Comparison of ENCODE assay signal across 22 cellular contexts in genomic region chr19:7669641-7670040, GRCh38. TPM values are rescaled to one million over a fixed set of nuclear protein-coding genes. Genes with fewer than 3 reads are reported as not detected.
DNase-seq lines count a peak whose midpoint lies in the region; ATAC-seq and TF ChIP-seq lines count a peak whose summit lies in the region.
"Had no signal": no experiment of that assay in that cellular context is flagged by ENCODE, and none has a peak within 500 bp of the region (broad histone marks: within the 10 kb centered on the region; RNA-seq: fewer than 3 reads in every experiment).

No MANE protein-coding gene starts in this region.

- POLR2A ChIA-PET in activated CD8-positive, alpha-beta T cell treated with anti-CD3 and anti-CD28 coated beads, Interleukin-2, amount 10 ng/mL, durations not matched to agents 7 days and 5 days (lab: Charles Lee), result interaction anchor here (0.6 to 1.6 kb wide), 4 partner anchors 9 to 499 kb away, joined by 3 to 5 read pairs (median 3); partner anchors contain the start of gene STXBP2

- TF ChIP-seq CTCF in cardiac muscle cell (IDR thresholded peaks at IDR 0.05; ENCODE audit: low read depth, low read length), result no peak

- no peaks in the 10 kb centered on the region for H3K4me1 ChIP-seq in cardiac muscle cell (ENCODE audit: low read depth)
- H3K4me1 ChIP-seq in iPS-15b (ENCODE audit: control insufficient read depth, insufficient read depth, low read length), result peaks cover 2% of the 10 kb centered on the region
- H3K4me1 ChIP-seq: body of pancreas, parathyroid adenoma had no signal

- H3K27ac Mint-ChIP-seq in activated CD8-positive, alpha-beta T cell treated with anti-CD3 and anti-CD28 coated beads, Interleukin-2, amount 10 ng/mL, durations not matched to agents 7 days and 5 days, result peak overlapping the region; percentile 68
- no peak overlapping the region for H3K27ac Mint-ChIP-seq in natural killer cell treated with Interleukin-12 subunit alpha and Interleukin-12 subunit beta and Interleukin-15 and Interleukin-18, amount 100 ng/mL, for 72 hours
- H3K27ac Mint-ChIP-seq: effector memory CD8-positive, alpha-beta T cell had no signal

- peaks cover 21% of the 10 kb centered on the region for H3K27me3 Mint-ChIP-seq in activated CD8-positive, alpha-beta T cell treated with anti-CD3 and anti-CD28 coated beads, Interleukin-2, amount 10 ng/mL, durations not matched to agents 7 days and 5 days (ENCODE audit: low read depth)
- peaks cover 14 to 26% of the 10 kb centered on the region in 2 donors for H3K27me3 Mint-ChIP-seq in natural killer cell treated with Interleukin-12 subunit alpha and Interleukin-12 subunit beta and Interleukin-15 and Interleukin-18, amount 100 ng/mL, for 72 hours

- intact Hi-C loops in Right ventricle myocardium inferior (cut with DNase I), result no loop called here

- DNase-seq in cardiac muscle cell (ENCODE audit: low read depth in 1 of 2, low spot score in 1 of 2) (no peak), Right ventricle myocardium inferior (ENCODE audit: missing footprints) (no peak)
- no peak for DNase-seq in activated CD8-positive, alpha-beta T cell treated with anti-CD3 and anti-CD28 coated beads, Interleukin-2, amount 10 ng/mL, durations not matched to agents 7 days and 5 days
- no peak for DNase-seq in stimulated activated naive CD4-positive, alpha-beta T cell (lab: John Stamatoyannopoulos, UW)
- DNase-seq in natural killer cell treated with Interleukin-12 subunit alpha and Interleukin-12 subunit beta and Interleukin-15 and Interleukin-18, amount 100 ng/mL, for 72 hours (ENCODE audit: low spot score), result no peak
- DNase-seq: body of pancreas; C1 segment of cervical spinal cord; effector memory CD8-positive, alpha-beta T cell; mesendoderm; NCI-H2081; stomach; transverse colon had no signal

- no peaks in the 10 kb centered on the region for H3K36me3 ChIP-seq in cardiac muscle cell
- no peaks in the 10 kb centered on the region for H3K36me3 ChIP-seq in iPS-15b (ENCODE audit: control insufficient read depth, insufficient read depth, low read length)
- H3K36me3 ChIP-seq: esophagus muscularis mucosa, stomach, transverse colon had no signal

- H3K27me3 ChIP-seq in cardiac muscle cell (peaks cover 51% of the 10 kb centered on the region), iPS-15b (ENCODE audit: control insufficient read depth, insufficient read depth, low read length) (peaks cover 29% of the 10 kb centered on the region)
- H3K27me3 ChIP-seq: body of pancreas had no signal

- ATAC-seq in Right ventricle myocardium inferior (no peak), HG03095 (IDR thresholded peaks at IDR 0.05; ENCODE audit: unreplicated experiment) (no peak), HG03565 (IDR thresholded peaks at IDR 0.05; ENCODE audit: unreplicated experiment) (no peak)
- no peak for ATAC-seq in activated CD8-positive, alpha-beta T cell treated with anti-CD3 and anti-CD28 coated beads, Interleukin-2, amount 10 ng/mL, durations not matched to agents 7 days and 5 days
- ATAC-seq in natural killer cell treated with Interleukin-12 subunit alpha and Interleukin-12 subunit beta and Interleukin-15 and Interleukin-18, amount 100 ng/mL, for 72 hours, result no peak
- ATAC-seq: activated CD4-positive, CD25-positive, alpha-beta regulatory T cell treated with anti-CD3 and anti-CD28 coated beads, Interleukin-2, amount 50 U/mL, for 24 hours; HCT116 had no signal

- H3K4me1 Mint-ChIP-seq in activated CD8-positive, alpha-beta T cell treated with anti-CD3 and anti-CD28 coated beads, Interleukin-2, amount 10 ng/mL, durations not matched to agents 7 days and 5 days (ENCODE audit: low read depth), result peaks cover 32% of the 10 kb centered on the region
- H3K4me1 Mint-ChIP-seq in natural killer cell treated with Interleukin-12 subunit alpha and Interleukin-12 subunit beta and Interleukin-15 and Interleukin-18, amount 100 ng/mL, for 72 hours (ENCODE audit: low read depth in 2 of 2), result peaks cover 3 to 10% of the 10 kb centered on the region in 2 donors

- H3K9ac ChIP-seq in iPS-15b (ENCODE audit: low read depth, low read length), result no peak overlapping the region
- H3K9ac ChIP-seq: parathyroid adenoma had no signal

- H3K36me3 Mint-ChIP-seq in activated CD8-positive, alpha-beta T cell treated with anti-CD3 and anti-CD28 coated beads, Interleukin-2, amount 10 ng/mL, durations not matched to agents 7 days and 5 days (ENCODE audit: low read depth), result no peaks in the 10 kb centered on the region
- no peaks in the 10 kb centered on the region for H3K36me3 Mint-ChIP-seq in natural killer cell treated with Interleukin-12 subunit alpha and Interleukin-12 subunit beta and Interleukin-15 and Interleukin-18, amount 100 ng/mL, for 72 hours

- H3K9me3 ChIP-seq in cardiac muscle cell (ENCODE audit: low read depth), result no peaks in the 10 kb centered on the region
- no peaks in the 10 kb centered on the region for H3K9me3 ChIP-seq in iPS-15b (ENCODE audit: control insufficient read depth, insufficient read depth, low read length)
- H3K9me3 ChIP-seq: body of pancreas, esophagus muscularis mucosa, transverse colon had no signal

- no peak overlapping the region for H3K27ac ChIP-seq in cardiac muscle cell
- H3K27ac ChIP-seq: body of pancreas, esophagus muscularis mucosa, parathyroid adenoma, stomach, transverse colon had no signal

- H3K4me3 ChIP-seq in cardiac muscle cell (peak overlapping the region; percentile 29), iPS-15b (ENCODE audit: low read depth, low read length) (peak overlapping the region; percentile 85)
- H3K4me3 ChIP-seq: body of pancreas, transverse colon had no signal

- CTCF ChIA-PET in activated CD8-positive, alpha-beta T cell treated with anti-CD3 and anti-CD28 coated beads, Interleukin-2, amount 10 ng/mL, durations not matched to agents 7 days and 5 days (lab: Charles Lee), result interaction anchor here (0.5 to 4.7 kb wide), 3 partner anchors 11 to 418 kb away, joined by 3 to 33 read pairs (median 6); partner anchors contain the start of gene TRAPPC5

- H3K4me3 Mint-ChIP-seq in activated CD8-positive, alpha-beta T cell treated with anti-CD3 and anti-CD28 coated beads, Interleukin-2, amount 10 ng/mL, durations not matched to agents 7 days and 5 days, result peak overlapping the region; percentile 30
- no peak overlapping the region for H3K4me3 Mint-ChIP-seq in natural killer cell treated with Interleukin-12 subunit alpha and Interleukin-12 subunit beta and Interleukin-15 and Interleukin-18, amount 100 ng/mL, for 72 hours

- H3K9me3 Mint-ChIP-seq in activated CD8-positive, alpha-beta T cell treated with anti-CD3 and anti-CD28 coated beads, Interleukin-2, amount 10 ng/mL, durations not matched to agents 7 days and 5 days (ENCODE audit: insufficient read depth), result no peaks in the 10 kb centered on the region
- H3K9me3 Mint-ChIP-seq in natural killer cell treated with Interleukin-12 subunit alpha and Interleukin-12 subunit beta and Interleukin-15 and Interleukin-18, amount 100 ng/mL, for 72 hours, result no peaks in the 10 kb centered on the region
- H3K9me3 Mint-ChIP-seq: effector memory CD8-positive, alpha-beta T cell had no signal

RNA-seq across cellular contexts. Expression of gene RETN, which starts 0.8 kb away (rescaled TPM):
- total RNA-seq in cardiac muscle cell (not detected in 2 replicates), Right ventricle myocardium inferior (1.2 TPM)
- not detected in 2 replicates for polyA plus RNA-seq in cardiac muscle cell
- 1 to 10 TPM; 2.2 to 3.0 TPM for total RNA-seq in activated CD8-positive, alpha-beta T cell treated with anti-CD3 and anti-CD28 coated beads, Interleukin-2, amount 10 ng/mL, durations not matched to agents 7 days and 5 days
- not detected for total RNA-seq in natural killer cell treated with Interleukin-12 subunit alpha and Interleukin-12 subunit beta and Interleukin-15 and Interleukin-18, amount 100 ng/mL, for 72 hours
- total RNA-seq: A673, body of pancreas, frontal cortex, HepG2, transverse colon had no signal
- polyA plus RNA-seq: HepG2 had no signal

RNA-seq across cellular contexts. Expression of gene MCEMP1, which starts 7.2 kb away (rescaled TPM):
- total RNA-seq in cardiac muscle cell (not detected in 2 replicates), Right ventricle myocardium inferior (1.1 TPM)
- not detected in 2 replicates for polyA plus RNA-seq in cardiac muscle cell
- total RNA-seq in activated CD8-positive, alpha-beta T cell treated with anti-CD3 and anti-CD28 coated beads, Interleukin-2, amount 10 ng/mL, durations not matched to agents 7 days and 5 days, result not detected
- not detected for total RNA-seq in natural killer cell treated with Interleukin-12 subunit alpha and Interleukin-12 subunit beta and Interleukin-15 and Interleukin-18, amount 100 ng/mL, for 72 hours
- total RNA-seq: body of pancreas, frontal cortex, HepG2 had no signal
- polyA plus RNA-seq: HepG2 had no signal

RNA-seq across cellular contexts. Expression of gene TRAPPC5, which starts 11.0 kb away (rescaled TPM):
- total RNA-seq in cardiac muscle cell (95.9 and 96.2 TPM in 2 replicates), Right ventricle myocardium inferior (139 TPM)
- 111 and 120 TPM in 2 replicates for polyA plus RNA-seq in cardiac muscle cell
- total RNA-seq in activated CD8-positive, alpha-beta T cell treated with anti-CD3 and anti-CD28 coated beads, Interleukin-2, amount 10 ng/mL, durations not matched to agents 7 days and 5 days, result 10 to 100 TPM; 92.8 to 95.1 TPM
- total RNA-seq in natural killer cell treated with Interleukin-12 subunit alpha and Interleukin-12 subunit beta and Interleukin-15 and Interleukin-18, amount 100 ng/mL, for 72 hours, result 10 to 100 TPM; 57.9 to 75.7 TPM

RNA-seq across cellular contexts. Expression of gene FCER2, which starts 32.3 kb away (rescaled TPM):
- total RNA-seq in cardiac muscle cell, result not detected in 2 replicates
- polyA plus RNA-seq in cardiac muscle cell, result 0.39 TPM in 1 of 2 replicates, not detected in the other
- total RNA-seq in Right ventricle myocardium inferior, result 0.30 TPM
- total RNA-seq in activated CD8-positive, alpha-beta T cell treated with anti-CD3 and anti-CD28 coated beads, Interleukin-2, amount 10 ng/mL, durations not matched to agents 7 days and 5 days, result under 1 TPM; 0.29 to 0.31 TPM
- total RNA-seq in natural killer cell treated with Interleukin-12 subunit alpha and Interleukin-12 subunit beta and Interleukin-15 and Interleukin-18, amount 100 ng/mL, for 72 hours, result under 1 TPM in 1 of 2 donors, not detected in 1; 0.78 TPM
- total RNA-seq: A673, body of pancreas, frontal cortex, HepG2 had no signal
- polyA plus RNA-seq: HepG2 had no signal

RNA-seq across cellular contexts. Expression of gene STXBP2, which starts 32.7 kb away (rescaled TPM):
- 16.0 and 33.6 TPM in 2 replicates for total RNA-seq in cardiac muscle cell
- 32.7 and 51.2 TPM in 2 replicates for polyA plus RNA-seq in cardiac muscle cell
- 8.4 TPM for total RNA-seq in Right ventricle myocardium inferior
- 100 to 1,000 TPM; 162 to 168 TPM for total RNA-seq in activated CD8-positive, alpha-beta T cell treated with anti-CD3 and anti-CD28 coated beads, Interleukin-2, amount 10 ng/mL, durations not matched to agents 7 days and 5 days
- total RNA-seq in natural killer cell treated with Interleukin-12 subunit alpha and Interleukin-12 subunit beta and Interleukin-15 and Interleukin-18, amount 100 ng/mL, for 72 hours, result 100 to 1,000 TPM; 233 to 247 TPM
